Comparison of ENCODE assay signal across 1 cellular context in the genomic region with DNA sequence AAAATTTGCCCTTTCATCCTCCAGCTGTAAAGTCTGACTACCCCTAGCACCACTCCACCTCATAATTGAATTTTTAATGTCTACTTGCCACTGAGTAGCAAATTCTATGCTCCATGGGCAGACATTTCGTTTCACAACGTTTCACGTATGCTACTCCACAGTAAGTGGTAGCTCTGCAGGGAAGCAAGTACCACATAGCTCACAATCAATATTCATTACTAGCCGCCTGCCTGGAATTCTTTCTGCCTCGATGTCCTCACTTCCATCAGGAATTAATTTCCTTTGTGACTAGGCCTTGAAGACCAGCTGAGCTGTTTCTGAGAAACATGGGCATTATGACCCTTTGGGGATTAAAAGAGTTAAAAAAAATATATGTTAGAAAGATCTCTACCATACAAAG.
TF ChIP-seq lines count a peak whose summit lies in the region.

No MANE protein-coding gene starts in this region.

TF ChIP-seq in GM23338, 12 proteins besides CTCF, POLR2A, EP300 and RAD21 (continued from another document):
- TF ChIP-seq CREB1 (CRISPR knock-in tag; IDR thresholded peaks at IDR 0.05; ENCODE audit: low read depth) (no peak), ZNF331 (CRISPR knock-in tag; IDR thresholded peaks at IDR 0.05; ENCODE audit: low read depth) (no peak)
TF ChIP-seq in GM23338: peak in this region for 0.
